Comparison of ENCODE assay signal across 17 cellular contexts in the genomic region with DNA sequence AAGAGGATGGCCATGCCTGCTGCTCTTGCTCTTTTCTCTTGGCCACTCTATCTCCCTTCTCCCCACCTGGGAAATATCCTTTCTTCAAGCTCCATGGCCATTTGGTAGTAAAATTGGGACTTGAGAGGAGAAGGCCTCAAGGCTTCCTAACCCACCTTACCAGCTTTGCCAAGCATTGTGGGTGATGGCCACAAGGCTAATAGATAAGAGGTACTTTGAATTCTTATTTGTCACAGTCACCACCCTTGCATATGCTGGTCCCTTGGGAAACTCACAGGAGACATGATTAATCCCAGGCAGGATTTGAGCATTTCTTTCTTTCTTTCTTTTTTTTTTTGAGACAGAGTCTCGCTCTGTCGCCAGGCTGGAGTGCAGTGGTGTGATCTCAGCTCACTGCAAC. TPM values are rescaled to one million over a fixed set of nuclear protein-coding genes. Genes with fewer than 3 reads are reported as not detected.
DNase-seq lines count a peak whose midpoint lies in the region; ATAC-seq and TF ChIP-seq lines count a peak whose summit lies in the region.
"Had no signal": no experiment of that assay in that cellular context is flagged by ENCODE, and none has a peak within 500 bp of the region (broad histone marks: within the 10 kb centered on the region; RNA-seq: fewer than 3 reads in every experiment).

No MANE protein-coding gene starts in this region.

- H3K27me3 ChIP-seq in ACC112 (ENCODE audit: insufficient read depth, low read length) (no peaks in the 10 kb centered on the region), gastrocnemius medialis (no peaks in the 10 kb centered on the region), transverse colon (no peaks in the 10 kb centered on the region)
- H3K27me3 ChIP-seq: BLaER1 treated with 17β-estradiol and CSF1 and Interleukin-3, amounts not matched to agents 10 nM and 100 nM had no signal

- peaks cover 27% of the 10 kb centered on the region for H3K36me3 Mint-ChIP-seq in activated T-helper 17 cell treated with anti-CD3 and anti-CD28 coated beads, Interleukin-2, amount 50 U/mL, for 72 hours (ENCODE audit: low read depth)
- no peaks in the 10 kb centered on the region for H3K36me3 Mint-ChIP-seq in natural killer cell

- H3K27me3 Mint-ChIP-seq in activated T-helper 17 cell treated with anti-CD3 and anti-CD28 coated beads, Interleukin-2, amount 50 U/mL, for 72 hours, result no peaks in the 10 kb centered on the region
- H3K27me3 Mint-ChIP-seq in natural killer cell (ENCODE audit: low read depth in 2 of 2), result no peaks in the 10 kb centered on the region
- H3K27me3 Mint-ChIP-seq: B cell; CD4-positive, CD25-positive, alpha-beta regulatory T cell had no signal

- H3K9me3 ChIP-seq in gastrocnemius medialis, result no peaks in the 10 kb centered on the region
- H3K9me3 ChIP-seq in transverse colon, result no peaks in the 10 kb centered on the region

- TF ChIP-seq CTCF in RWPE1 (conservative IDR thresholded peaks at IDR 0.05; ENCODE audit: low read depth), result no peak
- TF ChIP-seq CTCF in gastrocnemius medialis (IDR thresholded peaks at IDR 0.05 in 4 of 5, conservative IDR thresholded peaks at IDR 0.05 in 1 of 5), result no peak
- TF ChIP-seq CTCF in transverse colon (IDR thresholded peaks at IDR 0.05), result no peak
- TF ChIP-seq CTCF in natural killer cell (IDR thresholded peaks at IDR 0.05), result no peak

- peaks cover 55% of the 10 kb centered on the region for H3K4me1 ChIP-seq in ACC112 (ENCODE audit: control insufficient read depth, insufficient read depth, low read length, unreplicated experiment)
- peaks cover 39 to 40% of the 10 kb centered on the region in 2 donors for H3K4me1 ChIP-seq in gastrocnemius medialis
- H3K4me1 ChIP-seq in transverse colon, result peaks cover 4 to 20% (median 14%) of the 10 kb centered on the region in 4 donors

- H3K4me3 Mint-ChIP-seq in activated T-helper 17 cell treated with anti-CD3 and anti-CD28 coated beads, Interleukin-2, amount 50 U/mL, for 72 hours, result no peak overlapping the region
- no peak overlapping the region for H3K4me3 Mint-ChIP-seq in natural killer cell
- H3K4me3 Mint-ChIP-seq: B cell; CD4-positive, CD25-positive, alpha-beta regulatory T cell; GM23338 had no signal

- DNase-seq in RWPE1 (ENCODE audit: low spot score), result no peak
- no peak for DNase-seq in gastrocnemius medialis
- DNase-seq in transverse colon, result no peak
- DNase-seq in natural killer cell, result no peak
- DNase-seq in NCI-H446 (lab: John Stamatoyannopoulos, UW), result no peak
- DNase-seq: 8988T; CD4-positive, CD25-positive, alpha-beta regulatory T cell; CD8-positive, alpha-beta memory T cell; COR-L47; DMS 273 treated with DMSO at 0.1 percent for 48 hours; HCEC 1CT; IMR-90 had no signal

- TF ChIP-seq EP300 in transverse colon (IDR thresholded peaks at IDR 0.05; ENCODE audit: low read depth), result no peak

- H2AFZ ChIP-seq in ACC112 (ENCODE audit: low read length, unreplicated experiment), result no peak overlapping the region
- H2AFZ ChIP-seq: GM23338 had no signal

- H3K36me3 ChIP-seq in ACC112 (ENCODE audit: insufficient read depth, low read length) (peaks cover 17% of the 10 kb centered on the region; the same call in 1 of the 2 replicates), gastrocnemius medialis (no peaks in the 10 kb centered on the region), transverse colon (no peaks in the 10 kb centered on the region)

- no peaks in the 10 kb centered on the region for H3K9me3 Mint-ChIP-seq in activated T-helper 17 cell treated with anti-CD3 and anti-CD28 coated beads, Interleukin-2, amount 50 U/mL, for 72 hours
- no peaks in the 10 kb centered on the region for H3K9me3 Mint-ChIP-seq in natural killer cell
- H3K9me3 Mint-ChIP-seq: CD4-positive, CD25-positive, alpha-beta regulatory T cell; CD8-positive, alpha-beta memory T cell; GM23338 had no signal

- ATAC-seq in activated T-helper 17 cell treated with anti-CD3 and anti-CD28 coated beads, Interleukin-2, amount 50 U/mL, for 72 hours (replicated peaks), result no peak
- no peak for ATAC-seq in gastrocnemius medialis
- no peak for ATAC-seq in natural killer cell
- ATAC-seq: GM23338 had no signal

- TF ChIP-seq POLR2A in gastrocnemius medialis (IDR thresholded peaks at IDR 0.05) (no peak), transverse colon (IDR thresholded peaks at IDR 0.05) (no peak)

- in situ Hi-C loops in gastrocnemius medialis (cut with MboI; ENCODE audit: low sequenced_read_pairs in 4 of 4) (no loop called here), transverse colon (cut with MboI; ENCODE audit: low pct_ligation_motif_present in 1 of 4, low pct_unique_long_range_greater_than_20kb in 1 of 4, low sequenced_read_pairs in 3 of 4) (no loop called here)

- POLR2A ChIA-PET in RWPE1 (lab: Yijun Ruan, JAX; ENCODE audit: low non-redundant PET), result no interaction called here

- WGBS in transverse colon (ENCODE audit: low coverage in 1 of 2), 2 donors, result 81 to 89% methylated on average over 2 of the region's 2 CpGs

- H3K4me3 ChIP-seq in ACC112 (ENCODE audit: low read depth, low read length), result no peak overlapping the region
- H3K4me3 ChIP-seq in gastrocnemius medialis, result peak overlapping the region in 1 of 4 donors; percentile 56
- no peak overlapping the region for H3K4me3 ChIP-seq in transverse colon
- H3K4me3 ChIP-seq: BLaER1 treated with 17β-estradiol and CSF1 and Interleukin-3, amounts not matched to agents 10 nM and 100 nM; GM23338 had no signal

- CTCF ChIA-PET in RWPE1 (lab: Yijun Ruan, JAX), result no interaction called here

- H3K79me2 ChIP-seq in ACC112 (ENCODE audit: control insufficient read depth, insufficient read depth, low read length, unreplicated experiment), result peaks cover 31% of the 10 kb centered on the region

- H3K4me1 Mint-ChIP-seq in activated T-helper 17 cell treated with anti-CD3 and anti-CD28 coated beads, Interleukin-2, amount 50 U/mL, for 72 hours, result peaks cover 22% of the 10 kb centered on the region
- H3K4me1 Mint-ChIP-seq in natural killer cell, result peaks cover 18 to 20% of the 10 kb centered on the region in 2 donors
- H3K4me1 Mint-ChIP-seq: GM23338 had no signal

- peak overlapping the region; percentile 19; the same call in 1 of the 2 replicates for H3K27ac ChIP-seq in ACC112 (ENCODE audit: low read depth, low read length)
- H3K27ac ChIP-seq in RWPE1, result peak overlapping the region; percentile 65
- peak overlapping the region; percentile 89 to 99 (median 94) for H3K27ac ChIP-seq in gastrocnemius medialis
- H3K27ac ChIP-seq in transverse colon, result no peak overlapping the region
- H3K27ac ChIP-seq: BLaER1 treated with 17β-estradiol and CSF1 and Interleukin-3, amounts not matched to agents 10 nM and 100 nM had no signal

- peak overlapping the region; percentile 53 for H3K27ac Mint-ChIP-seq in activated T-helper 17 cell treated with anti-CD3 and anti-CD28 coated beads, Interleukin-2, amount 50 U/mL, for 72 hours
- H3K27ac Mint-ChIP-seq in natural killer cell, result peak overlapping the region in 1 of 2 donors; percentile 57
- H3K27ac Mint-ChIP-seq: B cell; CD4-positive, CD25-positive, alpha-beta regulatory T cell; GM23338 had no signal

- intact Hi-C loops in gastrocnemius medialis (cut with DNase I; ENCODE audit: low total_unique reads) (loop anchor here (10.0 kb wide), 1 partner anchor 1525 kb away; a partner anchor contains a TSS), transverse colon (cut with DNase I; ENCODE audit: low total_unique reads) (loop anchor here (5.0 kb wide), 1 partner anchor 1183 kb away; no protein-coding TSS in a partner anchor), natural killer cell (cut with micrococcal nuclease) (no loop called here)

RNA-seq across cellular contexts. Expression of a gene that starts 37.2 kb away (rescaled TPM):
- 1 to 10 TPM; 1.4 to 7.1 TPM for total RNA-seq in activated T-helper 17 cell treated with anti-CD3 and anti-CD28 coated beads, Interleukin-2, amount 50 U/mL, for 72 hours
- total RNA-seq in gastrocnemius medialis, result 10 to 100 TPM; 18.2 to 41.2 (median 26.0) TPM
- 10 to 100 TPM in 3 of 4 donors, 1 to 10 TPM in 1; 6.0 to 46.3 (median 39.9) TPM for total RNA-seq in transverse colon
- 1 to 10 TPM; 1.2 to 4.5 (median 3.4) TPM for total RNA-seq in natural killer cell

Comparison
In these comparisons a context has a peak if more than half of its experiments do, and no peak if none do; other contexts are left out.
1. H3K27ac ChIP-seq: peak in ACC112 (single experiment), RWPE1 (single experiment) and gastrocnemius medialis (4 of 4); none in transverse colon (0 of 4).